Comparison of ENCODE assay signal across 28 cellular contexts in genomic region chr10:116732546-116732945, GRCh38. TPM values are rescaled to one million over a fixed set of nuclear protein-coding genes. Genes with fewer than 3 reads are reported as not detected.
DNase-seq lines count a peak whose midpoint lies in the region; ATAC-seq and TF ChIP-seq lines count a peak whose summit lies in the region.
"Had no signal": no experiment of that assay in that cellular context is flagged by ENCODE, and none has a peak within 500 bp of the region (broad histone marks: within the 10 kb centered on the region; RNA-seq: fewer than 3 reads in every experiment).

No MANE protein-coding gene starts in this region.

- H3K9me3 ChIP-seq in right cardiac atrium (ENCODE audit: control insufficient read depth, low read length): no peaks in the 10 kb centered on the region
- H3K9me3 ChIP-seq in heart left ventricle: peaks cover 0 to 5% (median 0%) of the 10 kb centered on the region in 12 donors
- no peaks in the 10 kb centered on the region for H3K9me3 ChIP-seq in CD4-positive, alpha-beta memory T cell (ENCODE audit: control insufficient read depth in 1 of 2, low read length in 2 of 2)

- H3K27ac Mint-ChIP-seq in CD4-positive, alpha-beta memory T cell: no peak overlapping the region
- no peak overlapping the region for H3K27ac Mint-ChIP-seq in progenitor cell of endocrine pancreas
- H3K27ac Mint-ChIP-seq: activated CD4-positive, alpha-beta T cell treated with anti-CD3 and anti-CD28 coated beads, Interleukin-2, amount 10 ng/mL, durations not matched to agents 7 days and 5 days; activated naive CD4-positive, alpha-beta T cell treated with anti-CD3 and anti-CD28 coated beads, Interleukin-2, amount 50 U/mL, for 72 hours had no signal

- no peak for TF ChIP-seq CTCF in heart left ventricle (IDR thresholded peaks at IDR 0.05)
- no peak for TF ChIP-seq CTCF in fibroblast of the aortic adventitia (IDR thresholded peaks at IDR 0.05; ENCODE audit: insufficient read depth, low read length)
- no peak for TF ChIP-seq CTCF in progenitor cell of endocrine pancreas (IDR thresholded peaks at IDR 0.05; ENCODE audit: unreplicated experiment)

- no peak overlapping the region for H3K4me3 ChIP-seq in right cardiac atrium (ENCODE audit: low read length)
- no peak overlapping the region for H3K4me3 ChIP-seq in heart left ventricle
- H3K4me3 ChIP-seq in fibroblast of the aortic adventitia (ENCODE audit: low read depth, low read length): no peak overlapping the region
- H3K4me3 ChIP-seq in CD4-positive, alpha-beta memory T cell (ENCODE audit: low read length in 2 of 2): no peak overlapping the region
- H3K4me3 ChIP-seq: cardiac muscle cell, coronary artery, lung had no signal

- no peaks in the 10 kb centered on the region for H3K4me1 Mint-ChIP-seq in CD4-positive, alpha-beta memory T cell
- no peaks in the 10 kb centered on the region for H3K4me1 Mint-ChIP-seq in progenitor cell of endocrine pancreas (ENCODE audit: low read depth)
- H3K4me1 Mint-ChIP-seq: activated CD4-positive, alpha-beta T cell treated with anti-CD3 and anti-CD28 coated beads, Interleukin-2, amount 10 ng/mL, durations not matched to agents 7 days and 5 days had no signal

- H3K36me3 Mint-ChIP-seq in CD4-positive, alpha-beta memory T cell: peaks cover 0 to 3% of the 10 kb centered on the region in 2 donors
- H3K36me3 Mint-ChIP-seq in progenitor cell of endocrine pancreas (ENCODE audit: insufficient read depth): no peaks in the 10 kb centered on the region

- peaks cover 5% of the 10 kb centered on the region for H3K4me1 ChIP-seq in right cardiac atrium (ENCODE audit: control insufficient read depth, insufficient read depth, low read length)
- peaks cover 0 to 16% (median 0%) of the 10 kb centered on the region in 12 donors for H3K4me1 ChIP-seq in heart left ventricle
- H3K4me1 ChIP-seq in CD4-positive, alpha-beta memory T cell (ENCODE audit: insufficient read depth, low read length): no peaks in the 10 kb centered on the region

- 60% methylated on average over 8 of the region's 8 CpGs for WGBS in right cardiac atrium
- 62 to 85% (median 79%) methylated on average over 6 to 8 of the region's 8 CpGs for WGBS in heart left ventricle, 4 donors

- CTCF ChIA-PET in CD4-positive, alpha-beta memory T cell (lab: Charles Lee; ENCODE audit: partially characterized antibody): interaction anchor here (1.3 kb wide), 1 partner anchor 56 kb away, joined by 3 read pairs; no protein-coding TSS in a partner anchor

- H3K9me3 Mint-ChIP-seq in CD4-positive, alpha-beta memory T cell: peaks cover 0 to 15% (median 5%) of the 10 kb centered on the region in 8 donors
- H3K9me3 Mint-ChIP-seq in progenitor cell of endocrine pancreas (ENCODE audit: low read depth): no peaks in the 10 kb centered on the region
- H3K9me3 Mint-ChIP-seq: activated CD4-positive, alpha-beta T cell treated with anti-CD3 and anti-CD28 coated beads, Interleukin-2, amount 10 ng/mL, durations not matched to agents 7 days and 5 days had no signal

- in situ Hi-C loops in G401 (cut with HindIII; ENCODE audit: low sequenced_read_pairs): no loop called here

- ATAC-seq in right cardiac atrium (no peak), heart left ventricle (no peak), GM21381 (IDR thresholded peaks at IDR 0.05; ENCODE audit: unreplicated experiment) (no peak)
- ATAC-seq: activated naive CD4-positive, alpha-beta T cell treated with anti-CD3 and anti-CD28 coated beads, Interleukin-2, amount 50 U/mL, for 72 hours had no signal

- peak overlapping the region; percentile 26 for H3K27ac ChIP-seq in right cardiac atrium (ENCODE audit: low read length)
- no peak overlapping the region for H3K27ac ChIP-seq in heart left ventricle
- no peak overlapping the region for H3K27ac ChIP-seq in CD4-positive, alpha-beta memory T cell (ENCODE audit: low read depth, low read length)
- H3K27ac ChIP-seq: 22Rv1, cardiac muscle cell, RWPE1, WERI-Rb-1 had no signal

- peaks cover 34 to 53% of the 10 kb centered on the region in 2 donors for H3K27me3 Mint-ChIP-seq in CD4-positive, alpha-beta memory T cell
- H3K27me3 Mint-ChIP-seq in progenitor cell of endocrine pancreas: peaks cover 20% of the 10 kb centered on the region

- DNase-seq in right cardiac atrium: no peak
- no peak for DNase-seq in heart left ventricle
- DNase-seq in fibroblast of the aortic adventitia (ENCODE audit: low read depth): peak; percentile 54
- DNase-seq in posterior vena cava (ENCODE audit: low spot score): peak; percentile 69
- DNase-seq in G401 (ENCODE audit: low spot score): no peak
- no peak for DNase-seq in CD4-positive, alpha-beta memory T cell
- no peak for DNase-seq in progenitor cell of endocrine pancreas (ENCODE audit: low spot score, unreplicated experiment)
- DNase-seq: activated CD4-positive, alpha-beta T cell treated with anti-CD3 and anti-CD28 coated beads, Interleukin-2, amount 10 ng/mL, durations not matched to agents 7 days and 5 days; activated effector memory CD4-positive, alpha-beta T cell treated with Interleukin-2 at 50 U/mL for 16 hours; activated T-cell treated with anti-CD3 and anti-CD28 coated beads, Interleukin-2, amount 50 U/mL, for 1 hour; effector memory CD4-positive, alpha-beta T cell; erythroblast; foreskin fibroblast; KG1; NCI-H1092 treated with DMSO at 0.1 percent for 48 hours; NCI-H187; NCI-H524 treated with DMSO at 0.1 percent for 48 hours; OCI-M1; stimulated activated CD4-positive, alpha-beta T cell treated with anti-CD3 and anti-CD28 coated beads, Interleukin-4, amount 100 ng/mL, for 24 hours; T1000; WERI-Rb-1 had no signal

- POLR2A ChIA-PET in CD4-positive, alpha-beta memory T cell (lab: Charles Lee; ENCODE audit: partially characterized antibody): no interaction called here

- TF ChIP-seq POLR2A in heart left ventricle (IDR thresholded peaks at IDR 0.05): no peak

- intact Hi-C loops in right cardiac atrium (cut with DNase I): no loop called here
- intact Hi-C loops in heart left ventricle (cut with DNase I): no loop called here
- intact Hi-C loops in posterior vena cava (cut with DNase I): no loop called here
- intact Hi-C loops in CD4-positive, alpha-beta memory T cell (cut with micrococcal nuclease): no loop called here

- no peaks in the 10 kb centered on the region for H3K27me3 ChIP-seq in right cardiac atrium (ENCODE audit: control insufficient read depth, insufficient read depth)
- no peaks in the 10 kb centered on the region for H3K27me3 ChIP-seq in heart left ventricle
- peaks cover 5% of the 10 kb centered on the region for H3K27me3 ChIP-seq in CD4-positive, alpha-beta memory T cell (ENCODE audit: insufficient read depth, low read length)
- H3K27me3 ChIP-seq: cardiac muscle cell had no signal

- no peaks in the 10 kb centered on the region for H3K36me3 ChIP-seq in heart left ventricle
- no peaks in the 10 kb centered on the region for H3K36me3 ChIP-seq in CD4-positive, alpha-beta memory T cell (ENCODE audit: insufficient read depth, low read length)
- H3K36me3 ChIP-seq: cardiac muscle cell, WERI-Rb-1 had no signal

- no peak overlapping the region for H3K4me3 Mint-ChIP-seq in CD4-positive, alpha-beta memory T cell
- H3K4me3 Mint-ChIP-seq in progenitor cell of endocrine pancreas (ENCODE audit: low read depth): no peak overlapping the region
- H3K4me3 Mint-ChIP-seq: activated CD4-positive, alpha-beta T cell treated with anti-CD3 and anti-CD28 coated beads, Interleukin-2, amount 10 ng/mL, durations not matched to agents 7 days and 5 days had no signal

RNA-seq across cellular contexts. Expression of gene HSPA12A, which starts 9.8 kb away (rescaled TPM):
- 10 to 100 TPM; 13.1 to 21.9 (median 15.5) TPM for total RNA-seq in right cardiac atrium
- polyA plus RNA-seq in right cardiac atrium: 8.4 TPM
- 10 to 100 TPM; 11.0 to 17.0 (median 13.8) TPM for total RNA-seq in heart left ventricle
- 1 to 10 TPM; 4.7 to 9.0 TPM for polyA plus RNA-seq in heart left ventricle
- 10.3 and 18.8 TPM in 2 replicates for total RNA-seq in fibroblast of the aortic adventitia (ENCODE audit: low replicate concordance)
- 10 to 100 TPM; 20.5 to 20.8 TPM for total RNA-seq in posterior vena cava
- total RNA-seq in G401 (2014; rRNA removed; shearing (Covaris generic)): 0.18 and 0.47 TPM in 2 replicates
- total RNA-seq in CD4-positive, alpha-beta memory T cell: under 1 TPM; 0.36 to 0.64 TPM
- under 1 TPM in 1 of 2 donors, not detected in 1; 0.14 TPM for polyA plus RNA-seq in CD4-positive, alpha-beta memory T cell
- total RNA-seq in progenitor cell of endocrine pancreas: 9.1 and 10.3 TPM in 2 replicates

Comparison
In these comparisons a context has a peak if more than half of its experiments do, and no peak if none do; other contexts are left out.
1. DNase-seq: peak in fibroblast of the aortic adventitia (single experiment) and posterior vena cava (single experiment); none in right cardiac atrium (0 of 3), heart left ventricle (0 of 5), G401 (single experiment), CD4-positive, alpha-beta memory T cell (0 of 5) and progenitor cell of endocrine pancreas (single experiment).